1 cellular context compared by ENCODE assay signal in the genomic region with DNA sequence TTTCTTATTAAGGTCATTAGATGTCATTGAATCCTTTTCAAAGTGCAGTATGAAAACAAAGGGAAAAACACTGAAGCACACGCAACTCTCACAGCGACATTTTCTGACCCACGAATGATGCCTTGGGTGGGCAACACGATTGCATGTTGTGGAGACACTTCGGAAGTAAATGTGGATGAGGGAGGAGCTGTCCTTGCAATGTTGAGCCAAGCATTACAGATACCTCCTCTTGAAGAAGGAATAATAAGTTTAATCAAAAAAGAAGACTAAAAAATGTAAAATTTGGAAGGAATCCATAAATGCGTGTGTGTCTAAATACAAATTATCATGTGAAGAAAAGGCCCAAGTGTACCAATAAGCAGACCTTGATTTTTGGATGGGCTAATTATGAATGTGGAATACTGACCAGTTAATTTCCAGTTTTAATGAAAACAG.
TF ChIP-seq lines count a peak whose summit lies in the region.

No MANE protein-coding gene starts in this region.

TF ChIP-seq in IMR-90, 13 proteins besides CTCF, POLR2A, EP300 and RAD21 (continued from another document):
- TF ChIP-seq RCOR1 (IDR thresholded peaks at IDR 0.05; ENCODE audit: insufficient replicate concordance, low read length) (no peak), CHD1 (IDR thresholded peaks at IDR 0.05; ENCODE audit: low read depth, low read length) (peak; percentile 92; the same call in 1 of the 2 replicates), MAZ (IDR thresholded peaks at IDR 0.05; ENCODE audit: borderline replicate concordance, low read depth, low read length) (peak; percentile 62; the same call in 1 of the 2 replicates)
- TF ChIP-seq, protein P1, sequence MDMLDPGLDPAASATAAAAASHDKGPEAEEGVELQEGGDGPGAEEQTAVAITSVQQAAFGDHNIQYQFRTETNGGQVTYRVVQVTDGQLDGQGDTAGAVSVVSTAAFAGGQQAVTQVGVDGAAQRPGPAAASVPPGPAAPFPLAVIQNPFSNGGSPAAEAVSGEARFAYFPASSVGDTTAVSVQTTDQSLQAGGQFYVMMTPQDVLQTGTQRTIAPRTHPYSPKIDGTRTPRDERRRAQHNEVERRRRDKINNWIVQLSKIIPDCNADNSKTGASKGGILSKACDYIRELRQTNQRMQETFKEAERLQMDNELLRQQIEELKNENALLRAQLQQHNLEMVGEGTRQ (IDR thresholded peaks at IDR 0.05; ENCODE audit: low read depth, low read length), result no peak
